Comparison of ENCODE assay signal across 8 cellular contexts in genomic region chr1:172745014-172745413, GRCh38.
DNase-seq lines count a peak whose midpoint lies in the region; ATAC-seq and TF ChIP-seq lines count a peak whose summit lies in the region.

No MANE protein-coding gene starts in this region.

- peaks cover 0 to 6% (median 2%) of the 10 kb centered on the region in 3 donors for H3K27me3 Mint-ChIP-seq in CD14-positive monocyte (ENCODE audit: low read depth in 3 of 3)
- H3K27me3 Mint-ChIP-seq in activated CD8-positive, alpha-beta T cell treated with anti-CD3 and anti-CD28 coated beads for 36 hours: peaks cover 9% of the 10 kb centered on the region

- no peaks in the 10 kb centered on the region for H3K36me3 Mint-ChIP-seq in CD14-positive monocyte
- H3K36me3 Mint-ChIP-seq in activated CD8-positive, alpha-beta T cell treated with anti-CD3 and anti-CD28 coated beads for 36 hours (ENCODE audit: low read depth): no peaks in the 10 kb centered on the region

- no peaks in the 10 kb centered on the region for H3K36me3 ChIP-seq in prostate gland

- H3K4me3 ChIP-seq in prostate gland: no peak overlapping the region

- H3K27ac ChIP-seq in prostate gland: peak overlapping the region in 1 of 2 donors; percentile 60

- peaks cover 30% of the 10 kb centered on the region for H3K4me1 Mint-ChIP-seq in CD14-positive monocyte
- H3K4me1 Mint-ChIP-seq in activated CD8-positive, alpha-beta T cell treated with anti-CD3 and anti-CD28 coated beads for 36 hours (ENCODE audit: low read depth): peaks cover 37% of the 10 kb centered on the region

- no peaks in the 10 kb centered on the region for H3K4me1 ChIP-seq in prostate gland (replicated peaks)

- POLR2A ChIA-PET in activated CD8-positive, alpha-beta T cell treated with anti-CD3 and anti-CD28 coated beads for 36 hours (lab: Charles Lee): interaction anchor here (0.6 to 1.7 kb wide), 4 partner anchors 9 to 462 kb away, joined by 3 to 4 read pairs (median 4); partner anchors contain the start of gene TNFSF4

- H3K27ac Mint-ChIP-seq in CD14-positive monocyte: peak overlapping the region in 5 of 7 donors; percentile 62 to 86 (median 77)
- H3K27ac Mint-ChIP-seq in activated CD8-positive, alpha-beta T cell treated with anti-CD3 and anti-CD28 coated beads for 36 hours: no peak overlapping the region

- no peaks in the 10 kb centered on the region for H3K9me3 Mint-ChIP-seq in CD14-positive monocyte
- H3K9me3 Mint-ChIP-seq in activated CD8-positive, alpha-beta T cell treated with anti-CD3 and anti-CD28 coated beads for 36 hours: no peaks in the 10 kb centered on the region

- CTCF ChIA-PET in activated CD8-positive, alpha-beta T cell treated with anti-CD3 and anti-CD28 coated beads for 36 hours (lab: Charles Lee): interaction anchor here (0.6 to 6.9 kb wide), 88 partner anchors 9 to 964 kb away, joined by 3 to 192 read pairs (median 4); partner anchors contain the start of gene TNFSF4

- DNase-seq in CD14-positive monocyte (ENCODE audit: low spot score): no peak
- DNase-seq in NCI-H1048 (lab: John Stamatoyannopoulos, UW): peak; percentile 59
- peak; percentile 56 for DNase-seq in activated CD8-positive, alpha-beta T cell treated with anti-CD3 and anti-CD28 coated beads for 36 hours
- peak; percentile 78 for DNase-seq in foreskin melanocyte
- DNase-seq in prostate gland (ENCODE audit: low spot score): peak; percentile 28
- no peak for DNase-seq in OCI-M2 (lab: John Stamatoyannopoulos, UW; ENCODE audit: unreplicated experiment)

- peak overlapping the region in 1 of 2 donors; percentile 60 for H3K4me3 Mint-ChIP-seq in CD14-positive monocyte
- H3K4me3 Mint-ChIP-seq in activated CD8-positive, alpha-beta T cell treated with anti-CD3 and anti-CD28 coated beads for 36 hours: no peak overlapping the region

- H3K9me3 ChIP-seq in prostate gland: no peaks in the 10 kb centered on the region

- TF ChIP-seq POLR2A in prostate gland (IDR thresholded peaks at IDR 0.05): no peak

- peak; percentile 61 for ATAC-seq in GM18498 (IDR thresholded peaks at IDR 0.05; ENCODE audit: unreplicated experiment)
- peak; percentile 76 for ATAC-seq in HG02759 (IDR thresholded peaks at IDR 0.05; ENCODE audit: unreplicated experiment)
- peak; percentile 85 for ATAC-seq in activated CD8-positive, alpha-beta T cell treated with anti-CD3 and anti-CD28 coated beads for 36 hours

- TF ChIP-seq CTCF in CD14-positive monocyte (IDR thresholded peaks at IDR 0.05): peak; percentile 85
- peak; percentile 74 for TF ChIP-seq CTCF in activated CD8-positive, alpha-beta T cell treated with anti-CD3 and anti-CD28 coated beads for 36 hours (IDR thresholded peaks at IDR 0.05)
- peak; percentile 18 to 69 (median 48) for TF ChIP-seq CTCF in prostate gland (IDR thresholded peaks at IDR 0.05)

- intact Hi-C loops in CD14-positive monocyte (cut with micrococcal nuclease) (loop anchor here (5.0 to 10.0 kb wide), 9 partner anchors 72 to 1077 kb away; partner anchors contain the start of genes CENPL (in 1 of the 2) and DARS2 (in 1 of the 2)), prostate gland (cut with DNase I) (loop anchor here (5.0 to 10.0 kb wide), 3 partner anchors 80 to 1080 kb away; partner anchors contain the start of genes CENPL and DARS2)
- intact Hi-C loops in activated CD8-positive, alpha-beta T cell treated with anti-CD3 and anti-CD28 coated beads for 36 hours (cut with micrococcal nuclease): loop anchor here (2.0 to 10.0 kb wide), 7 partner anchors 92 to 1080 kb away; partner anchors contain the start of genes CENPL and DARS2

- WGBS in prostate gland: 21% methylated on average over 2 of the region's 2 CpGs

- H3K27me3 ChIP-seq in prostate gland (replicated peaks; ENCODE audit: insufficient read depth): no peaks in the 10 kb centered on the region

Comparison
In these comparisons a context has a peak if more than half of its experiments do, and no peak if none do; other contexts are left out.
1. DNase-seq: peak in NCI-H1048 (single experiment), activated CD8-positive, alpha-beta T cell treated with anti-CD3 and anti-CD28 coated beads for 36 hours (single experiment), foreskin melanocyte (single experiment) and prostate gland (single experiment); none in CD14-positive monocyte (single experiment) and OCI-M2 (single experiment).
2. Peak in every context shown above with its lines, with median percentiles within 50 percentile points of each other: CTCF ChIP-seq and ATAC-seq.